ENCODE assay signal across 14 cellular contexts in the genomic region with DNA sequence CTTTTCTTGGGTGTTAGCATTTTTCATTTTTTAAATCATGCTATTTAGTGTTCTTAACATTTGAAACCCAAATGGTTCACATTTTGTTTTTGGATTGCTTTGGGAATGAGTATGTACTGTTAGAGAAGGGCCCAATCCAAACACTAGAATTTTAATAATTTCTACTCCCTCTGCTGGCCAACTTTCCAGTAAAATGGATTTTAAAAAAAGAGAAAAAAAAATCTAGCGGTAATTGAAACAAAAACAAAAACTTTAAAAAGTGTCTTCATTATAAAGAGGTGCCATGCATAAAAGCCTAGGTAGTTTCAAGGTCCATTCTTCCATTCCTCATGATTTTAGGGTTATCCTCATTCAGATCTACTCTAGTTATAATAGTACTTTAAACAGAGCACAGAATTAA. TPM values are rescaled to one million over a fixed set of nuclear protein-coding genes. Genes with fewer than 3 reads are reported as not detected.
DNase-seq lines count a peak whose midpoint lies in the region; ATAC-seq and TF ChIP-seq lines count a peak whose summit lies in the region.
"Had no signal": no experiment of that assay in that cellular context is flagged by ENCODE, and none has a peak within 500 bp of the region (broad histone marks: within the 10 kb centered on the region; RNA-seq: fewer than 3 reads in every experiment).

No MANE protein-coding gene starts in this region.

- peak overlapping the region; percentile 50; the same call in 1 of the 2 replicates for H2AFZ ChIP-seq in GM23248

- WGBS in GM23248 (ENCODE audit: low coverage in 1 of 2, low lambda C conversion rate in 2 of 2, missing lambda C conversion rate in 2 of 2), 2 experiments = 5 to 9% methylated on average over 1 of the region's 1 CpG

- H3K36me3 ChIP-seq in GM23248 (ENCODE audit: low read depth) = no peaks in the 10 kb centered on the region
- H3K36me3 ChIP-seq: ovary had no signal

- H3K27ac Mint-ChIP-seq in activated naive CD4-positive, alpha-beta T cell treated with anti-CD3 and anti-CD28 coated beads, Interleukin-2, amount 10 ng/mL, durations not matched to agents 7 days and 5 days = no peak overlapping the region
- H3K27ac Mint-ChIP-seq: IgD-negative memory B cell had no signal

- H3K9me3 Mint-ChIP-seq in activated naive CD4-positive, alpha-beta T cell treated with anti-CD3 and anti-CD28 coated beads, Interleukin-2, amount 10 ng/mL, durations not matched to agents 7 days and 5 days = no peaks in the 10 kb centered on the region
- H3K9me3 Mint-ChIP-seq: IgD-negative memory B cell, immature natural killer cell had no signal

- no peaks in the 10 kb centered on the region for H3K9me3 ChIP-seq in GM23248 (ENCODE audit: low read depth)
- H3K9me3 ChIP-seq: ovary had no signal

- H3K9ac ChIP-seq in GM23248 = no peak overlapping the region

- H3K27ac ChIP-seq in GM23248 (no peak overlapping the region), VCaP (no peak overlapping the region)
- H3K27ac ChIP-seq: ovary had no signal

- H3K4me1 Mint-ChIP-seq in activated naive CD4-positive, alpha-beta T cell treated with anti-CD3 and anti-CD28 coated beads, Interleukin-2, amount 10 ng/mL, durations not matched to agents 7 days and 5 days = peaks cover 13% of the 10 kb centered on the region

- ATAC-seq in HG02610 (IDR thresholded peaks at IDR 0.05; ENCODE audit: unreplicated experiment) (no peak), omental fat pad (ENCODE audit: low FRiP score) (no peak)

- peaks cover 29% of the 10 kb centered on the region for H3K4me1 ChIP-seq in GM23248 (ENCODE audit: insufficient read depth)

- DNase-seq in AG10803 (ENCODE audit: low read depth) = no peak
- peak; percentile 60 for DNase-seq in GM23248
- peak; percentile 8 for DNase-seq in iris pigment epithelial cell (ENCODE audit: low read depth)
- DNase-seq in NCI-H2107 (lab: John Stamatoyannopoulos, UW) = no peak
- no peak for DNase-seq in omental fat pad (ENCODE audit: low spot score)
- no peak for DNase-seq in activated naive CD4-positive, alpha-beta T cell treated with anti-CD3 and anti-CD28 coated beads, Interleukin-2, amount 10 ng/mL, durations not matched to agents 7 days and 5 days
- DNase-seq: effector CD4-positive, alpha-beta T cell; NCI-H524 treated with DMSO at 0.1 percent for 48 hours; ovary; T-helper 2 cell had no signal

- no peaks in the 10 kb centered on the region for H3K27me3 ChIP-seq in GM23248 (replicated peaks; ENCODE audit: insufficient read depth)
- H3K27me3 ChIP-seq: ovary had no signal

- H3K4me3 ChIP-seq in AG10803 (ENCODE audit: low read length) = no peak overlapping the region
- no peak overlapping the region for H3K4me3 ChIP-seq in GM23248
- H3K4me3 ChIP-seq: ovary had no signal

- CTCF ChIA-PET in activated naive CD4-positive, alpha-beta T cell treated with anti-CD3 and anti-CD28 coated beads, Interleukin-2, amount 10 ng/mL, durations not matched to agents 7 days and 5 days (lab: Charles Lee) = no interaction called here

- in situ Hi-C loops in GM23248 (cut with MboI) = no loop called here

- H3K4me2 ChIP-seq in GM23248 (ENCODE audit: unreplicated experiment) = peak overlapping the region; percentile 10

- H3K9me2 ChIP-seq in GM23248 (ENCODE audit: insufficient read depth) = no peaks in the 10 kb centered on the region

- no peaks in the 10 kb centered on the region for H3K27me3 Mint-ChIP-seq in activated naive CD4-positive, alpha-beta T cell treated with anti-CD3 and anti-CD28 coated beads, Interleukin-2, amount 10 ng/mL, durations not matched to agents 7 days and 5 days

- no peaks in the 10 kb centered on the region for H3K79me2 ChIP-seq in GM23248 (ENCODE audit: insufficient read depth)

- no peak overlapping the region for H3K4me3 Mint-ChIP-seq in activated naive CD4-positive, alpha-beta T cell treated with anti-CD3 and anti-CD28 coated beads, Interleukin-2, amount 10 ng/mL, durations not matched to agents 7 days and 5 days
- H3K4me3 Mint-ChIP-seq: IgD-negative memory B cell, immature natural killer cell had no signal

- TF ChIP-seq CTCF in AG10803 (conservative IDR thresholded peaks at IDR 0.05; ENCODE audit: low read length) (peak; percentile 45), VCaP (conservative IDR thresholded peaks at IDR 0.05) (peak; percentile 51), omental fat pad (IDR thresholded peaks at IDR 0.05) (no peak)

- no peaks in the 10 kb centered on the region for H4K20me1 ChIP-seq in GM23248 (ENCODE audit: insufficient read depth)

- peaks cover 46% of the 10 kb centered on the region for H3K36me3 Mint-ChIP-seq in activated naive CD4-positive, alpha-beta T cell treated with anti-CD3 and anti-CD28 coated beads, Interleukin-2, amount 10 ng/mL, durations not matched to agents 7 days and 5 days

- H3F3A ChIP-seq in GM23248 (ENCODE audit: insufficient read depth) = peaks cover 18% of the 10 kb centered on the region

RNA-seq across cellular contexts. Expression of a gene that starts 32.1 kb away (rescaled TPM):
- total RNA-seq in GM23248 (2014; rRNA removed; shearing (Covaris generic)) = 12.5 and 17.2 TPM in 2 replicates
- 5.2 and 5.7 TPM in 2 replicates for polyA plus RNA-seq in GM23248 (2016; fragmentation: Nextera tagmentation; extraction: Ambion mirVana)
- total RNA-seq in omental fat pad = 10 to 100 TPM; 20.4 to 47.1 (median 32.2) TPM

Comparison
In these comparisons a context has a peak if more than half of its experiments do, and no peak if none do; other contexts are left out.
1. DNase-seq: peak in GM23248 (single experiment) and iris pigment epithelial cell (single experiment); none in AG10803 (single experiment), NCI-H2107 (single experiment), omental fat pad (single experiment) and activated naive CD4-positive, alpha-beta T cell treated with anti-CD3 and anti-CD28 coated beads, Interleukin-2, amount 10 ng/mL, durations not matched to agents 7 days and 5 days (single experiment).
2. CTCF ChIP-seq: peak in AG10803 (single experiment) and VCaP (single experiment); none in omental fat pad (0 of 3).